ENCODE assay signal across 8 cellular contexts in the genomic region with DNA sequence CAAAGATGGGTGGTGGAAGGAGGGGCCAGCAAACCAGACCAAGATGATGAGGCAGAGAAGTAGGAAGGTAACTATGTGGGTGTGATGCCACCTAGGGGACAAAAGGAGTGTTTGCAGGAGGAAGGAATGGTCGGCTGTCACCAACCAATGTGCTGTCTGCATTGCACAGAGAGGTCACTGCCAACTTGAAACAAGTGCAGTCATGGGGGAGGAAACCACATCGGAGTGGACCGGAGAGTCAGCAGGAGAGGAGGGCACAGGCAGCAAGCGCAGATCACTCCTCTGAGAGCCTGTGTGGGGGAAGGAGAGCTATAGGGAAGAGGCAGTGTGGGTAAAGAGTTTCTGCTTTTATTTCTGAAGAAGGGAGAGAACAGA. TPM values are rescaled to one million over a fixed set of nuclear protein-coding genes. Genes with fewer than 3 reads are reported as not detected.
A peak's percentile ranks its signal among the peaks of the same experiment; 100 is the strongest.
DNase-seq lines count a peak whose midpoint lies in the region; ATAC-seq and TF ChIP-seq lines count a peak whose summit lies in the region.

No MANE protein-coding gene starts in this region.

- no peak overlapping the region for H3K4me3 ChIP-seq in NB4 (ENCODE audit: low read depth, low read length)

- intact Hi-C loops in Right ventricle myocardium inferior (cut with DNase I): loop anchor here (2.0 to 5.0 kb wide), 4 partner anchors 39 to 519 kb away; a partner anchor contains a TSS
- intact Hi-C loops in cardiac septum (cut with DNase I): loop anchor here (1.0 to 10.0 kb wide), 4 partner anchors 39 to 527 kb away; a partner anchor contains a TSS

- no peak for TF ChIP-seq POLR2A in NB4 (IDR thresholded peaks at IDR 0.05; ENCODE audit: extremely low read depth, insufficient read length)

- in situ Hi-C loops in T47D (cut with HindIII; ENCODE audit: low pct_unique_long_range_greater_than_20kb, low sequenced_read_pairs): no loop called here

- peak; percentile 95 for TF ChIP-seq CTCF in NB4 (IDR thresholded peaks at IDR 0.05; ENCODE audit: low read depth, low read length)

- ATAC-seq in Right ventricle myocardium inferior (peak; percentile 93), HG02588 (IDR thresholded peaks at IDR 0.05; ENCODE audit: unreplicated experiment) (peak; percentile 94)

- DNase-seq in Right ventricle myocardium inferior (ENCODE audit: missing footprints): no peak
- DNase-seq in cardiac septum (ENCODE audit: low spot score): no peak
- peak; percentile 91 for DNase-seq in NB4 (ENCODE audit: low read depth)
- DNase-seq in T-helper 9 cell: peak; percentile 9
- DNase-seq in T47D (ENCODE audit: low read depth in 1 of 2, low spot score in 1 of 2): peak; percentile 58 to 86
- peak; percentile 65 for DNase-seq in iris pigment epithelial cell (ENCODE audit: low read depth)
- peak in 3 of 4 experiments; percentile 2 to 11 (median 7) for DNase-seq in stimulated activated CD4-positive, alpha-beta T cell treated with anti-CD3 and anti-CD28 coated beads, Interleukin-1b, Interleukin-23, amount 100 ng/mL, for 24 hours (ENCODE audit: low read depth in 4 of 4, low spot score in 1 of 4)

RNA-seq across cellular contexts. Expression of a gene that starts 38.5 kb away (rescaled TPM):
- total RNA-seq in Right ventricle myocardium inferior: 2.7 TPM
- 2.6 TPM for total RNA-seq in cardiac septum

Comparison
In these comparisons a context has a peak if more than half of its experiments do, and no peak if none do; other contexts are left out.
1. DNase-seq: peak in NB4 (single experiment), T-helper 9 cell (single experiment), T47D (2 of 2), iris pigment epithelial cell (single experiment) and stimulated activated CD4-positive, alpha-beta T cell treated with anti-CD3 and anti-CD28 coated beads, Interleukin-1b, Interleukin-23, amount 100 ng/mL, for 24 hours (3 of 4); none in Right ventricle myocardium inferior (single experiment) and cardiac septum (single experiment).